9 cellular contexts compared by ENCODE assay signal in genomic region chr4:124710911-124711310, GRCh38. TPM values are rescaled to one million over a fixed set of nuclear protein-coding genes. Genes with fewer than 3 reads are reported as not detected.
DNase-seq lines count a peak whose midpoint lies in the region; ATAC-seq and TF ChIP-seq lines count a peak whose summit lies in the region.
"Had no signal": no experiment of that assay in that cellular context is flagged by ENCODE, and none has a peak within 500 bp of the region (broad histone marks: within the 10 kb centered on the region; RNA-seq: fewer than 3 reads in every experiment).

No MANE protein-coding gene starts in this region.

- peaks cover 51% of the 10 kb centered on the region for H4K20me1 ChIP-seq in SK-N-SH (ENCODE audit: insufficient read depth)

- POLR2A ChIA-PET in SK-N-SH (lab: Yijun Ruan, JAX), result no interaction called here

- ATAC-seq in SK-N-SH treated with all-trans-retinoic acid at 6 μM for 48 hours (no peak), upper lobe of right lung (no peak)

- no peak for TF ChIP-seq EP300 in SK-N-SH (IDR thresholded peaks at IDR 0.05; ENCODE audit: borderline replicate concordance in 1 of 2, low read depth in 1 of 2, low read length in 1 of 2)

- DNase-seq in SK-N-SH, result no peak
- peak; percentile 33 for DNase-seq in astrocyte of the hippocampus (ENCODE audit: low read depth, low spot score)
- DNase-seq in kidney tubule cell (ENCODE audit: low spot score), result peak; percentile 16
- no peak for DNase-seq in upper lobe of right lung
- no peak for DNase-seq in posterior cingulate gyrus
- DNase-seq in stimulated activated CD4-positive, alpha-beta T cell treated with anti-CD3 and anti-CD28 coated beads, Interleukin-4, amount 100 ng/mL, for 4 hours, result no peak
- DNase-seq in AG08396 (ENCODE audit: low spot score), result no peak
- DNase-seq: spleen had no signal

- H3K4me2 ChIP-seq in SK-N-SH, result peak overlapping the region; percentile 74

- no peak for TF ChIP-seq RAD21 in SK-N-SH (IDR thresholded peaks at IDR 0.05; ENCODE audit: low read length)

- H3K4me3 ChIP-seq in SK-N-SH (ENCODE audit: low read depth in 2 of 2, low read length in 1 of 2) (peak overlapping the region; percentile 86 to 88), upper lobe of right lung (peak overlapping the region; percentile 75)

- H3K36me3 ChIP-seq in SK-N-SH (replicated peaks in 1 of 2; ENCODE audit: control insufficient read depth in 1 of 2, insufficient read depth in 2 of 2, low read length in 1 of 2) (peaks cover 16 to 45% of the 10 kb centered on the region in 2 experiments), upper lobe of right lung (no peaks in the 10 kb centered on the region)
- H3K36me3 ChIP-seq: spleen had no signal

- WGBS in SK-N-SH (ENCODE audit: low lambda C conversion rate), result 23% methylated on average over 5 of the region's 5 CpGs

- H3F3A ChIP-seq in SK-N-SH (replicated peaks; ENCODE audit: insufficient read depth), result peaks cover 38% of the 10 kb centered on the region

- H3K27ac ChIP-seq in SK-N-SH (ENCODE audit: low read depth in 2 of 2, low read length in 1 of 2) (peak overlapping the region; percentile 98 to 100), upper lobe of right lung (peak overlapping the region; percentile 97)

- H3K9me3 ChIP-seq in SK-N-SH (no peaks in the 10 kb centered on the region), upper lobe of right lung (no peaks in the 10 kb centered on the region)
- H3K9me3 ChIP-seq: spleen had no signal

- peaks cover 62% of the 10 kb centered on the region for H3K79me2 ChIP-seq in SK-N-SH (ENCODE audit: insufficient read depth)

- intact Hi-C loops in upper lobe of right lung (cut with DNase I) (no loop called here), posterior cingulate gyrus (cut with DNase I) (no loop called here)

- CTCF ChIA-PET in SK-N-SH (lab: Yijun Ruan, JAX), result interaction anchor here (1.5 to 3.3 kb wide), 4 partner anchors 18 to 572 kb away, joined by 3 to 15 read pairs (median 8); no protein-coding TSS in a partner anchor

- H3K4me1 ChIP-seq in SK-N-SH (ENCODE audit: control insufficient read depth in 1 of 2, insufficient read depth in 2 of 2, low read depth in 1 of 2, low read length in 1 of 2), result peaks cover 19 to 21% of the 10 kb centered on the region in 2 experiments; a peak in 3 of 4 replicates
- peaks cover 12% of the 10 kb centered on the region for H3K4me1 ChIP-seq in upper lobe of right lung

- peak overlapping the region; percentile 87 for H3K9ac ChIP-seq in SK-N-SH

- no peaks in the 10 kb centered on the region for H3K9me2 ChIP-seq in SK-N-SH

- no peak for TF ChIP-seq CTCF in SK-N-SH (IDR thresholded peaks at IDR 0.05)
- no peak for TF ChIP-seq CTCF in upper lobe of right lung (IDR thresholded peaks at IDR 0.05)

- H2AFZ ChIP-seq in SK-N-SH (ENCODE audit: low read depth), result no peak overlapping the region

- H3K27me3 ChIP-seq in SK-N-SH (ENCODE audit: insufficient read depth) (no peaks in the 10 kb centered on the region), upper lobe of right lung (no peaks in the 10 kb centered on the region)

TF ChIP-seq in SK-N-SH, 30 proteins besides CTCF, POLR2A, EP300 and RAD21 (continues in another document):
- TF ChIP-seq MAX (IDR thresholded peaks at IDR 0.05; ENCODE audit: low read depth) (no peak), MEF2A (IDR thresholded peaks at IDR 0.05; ENCODE audit: borderline replicate concordance, low read depth) (no peak), POLR2AphosphoS5 (IDR thresholded peaks at IDR 0.05; ENCODE audit: low read depth, low read length) (no peak), MXI1 (IDR thresholded peaks at IDR 0.05; ENCODE audit: low read depth, low read length) (no peak), RXRA (IDR thresholded peaks at IDR 0.05; ENCODE audit: borderline replicate concordance, low read depth) (no peak), GABPA (IDR thresholded peaks at IDR 0.05; ENCODE audit: low read depth) (no peak), RCOR1 (IDR thresholded peaks at IDR 0.05; ENCODE audit: low read length) (no peak), NRF1 (IDR thresholded peaks at IDR 0.05; ENCODE audit: low read depth, low read length) (no peak), FOSL2 (IDR thresholded peaks at IDR 0.05; ENCODE audit: borderline replicate concordance, low read depth) (no peak), FOXJ3 (CRISPR knock-in tag; IDR thresholded peaks at IDR 0.05) (no peak), TAF1 (IDR thresholded peaks at IDR 0.05; ENCODE audit: borderline replicate concordance, low read depth, low read length) (no peak), CHD2 (IDR thresholded peaks at IDR 0.05; ENCODE audit: low read length, partially characterized antibody) (no peak), USF2 (IDR thresholded peaks at IDR 0.05; ENCODE audit: borderline replicate concordance, low read depth, low read length) (no peak)
- TF ChIP-seq, protein P1, sequence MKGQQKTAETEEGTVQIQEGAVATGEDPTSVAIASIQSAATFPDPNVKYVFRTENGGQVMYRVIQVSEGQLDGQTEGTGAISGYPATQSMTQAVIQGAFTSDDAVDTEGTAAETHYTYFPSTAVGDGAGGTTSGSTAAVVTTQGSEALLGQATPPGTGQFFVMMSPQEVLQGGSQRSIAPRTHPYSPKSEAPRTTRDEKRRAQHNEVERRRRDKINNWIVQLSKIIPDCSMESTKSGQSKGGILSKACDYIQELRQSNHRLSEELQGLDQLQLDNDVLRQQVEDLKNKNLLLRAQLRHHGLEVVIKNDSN (IDR thresholded peaks at IDR 0.05; ENCODE audit: borderline replicate concordance, low read depth), result no peak

TF ChIP-seq in SK-N-SH treated with all-trans-retinoic acid at 6 μM for 48 hours, 23 proteins besides CTCF, POLR2A, EP300 and RAD21 (continues in another document):
- TF ChIP-seq PATZ1 (CRISPR knock-in tag; IDR thresholded peaks at IDR 0.05; ENCODE audit: borderline replicate concordance) (no peak), GLIS3 (CRISPR knock-in tag; IDR thresholded peaks at IDR 0.05) (no peak), PPARA (CRISPR knock-in tag; IDR thresholded peaks at IDR 0.05; ENCODE audit: borderline replicate concordance) (no peak), ZNF70 (CRISPR knock-in tag; IDR thresholded peaks at IDR 0.05) (no peak), SNAI2 (CRISPR knock-in tag; IDR thresholded peaks at IDR 0.05) (no peak), ARNTL (CRISPR knock-in tag; IDR thresholded peaks at IDR 0.05; ENCODE audit: borderline replicate concordance, low read depth) (no peak), TOX (CRISPR knock-in tag; IDR thresholded peaks at IDR 0.05; ENCODE audit: borderline replicate concordance) (no peak), ZFP30 (CRISPR knock-in tag; IDR thresholded peaks at IDR 0.05) (no peak), CREB5 (CRISPR knock-in tag; IDR thresholded peaks at IDR 0.05; ENCODE audit: low read depth) (no peak), ZNF565 (CRISPR knock-in tag; conservative IDR thresholded peaks at IDR 0.05; ENCODE audit: low read depth) (no peak)
- TF ChIP-seq, protein P2, sequence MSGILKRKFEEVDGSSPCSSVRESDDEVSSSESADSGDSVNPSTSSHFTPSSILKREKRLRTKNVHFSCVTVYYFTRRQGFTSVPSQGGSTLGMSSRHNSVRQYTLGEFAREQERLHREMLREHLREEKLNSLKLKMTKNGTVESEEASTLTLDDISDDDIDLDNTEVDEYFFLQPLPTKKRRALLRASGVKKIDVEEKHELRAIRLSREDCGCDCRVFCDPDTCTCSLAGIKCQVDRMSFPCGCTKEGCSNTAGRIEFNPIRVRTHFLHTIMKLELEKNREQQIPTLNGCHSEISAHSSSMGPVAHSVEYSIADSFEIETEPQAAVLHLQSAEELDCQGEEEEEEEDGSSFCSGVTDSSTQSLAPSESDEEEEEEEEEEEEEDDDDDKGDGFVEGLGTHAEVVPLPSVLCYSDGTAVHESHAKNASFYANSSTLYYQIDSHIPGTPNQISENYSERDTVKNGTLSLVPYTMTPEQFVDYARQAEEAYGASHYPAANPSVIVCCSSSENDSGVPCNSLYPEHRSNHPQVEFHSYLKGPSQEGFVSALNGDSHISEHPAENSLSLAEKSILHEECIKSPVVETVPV (CRISPR knock-in tag; IDR thresholded peaks at IDR 0.05), result no peak

RNA-seq across cellular contexts. Expression of gene ANKRD50, which starts 1.6 kb away (rescaled TPM):
- 13.5 and 18.3 TPM in 2 replicates for polyA plus RNA-seq in SK-N-SH (2012; rRNA removed)
- polyA plus RNA-seq in SK-N-SH (2012; cell fraction: cytosol; rRNA removed), result 16.6 and 17.1 TPM in 2 replicates
- 10.8 and 27.7 TPM in 2 replicates for polyA plus RNA-seq in SK-N-SH (2012; cell fraction: nucleus; rRNA removed)
- 25.9 TPM for total RNA-seq in upper lobe of right lung

Comparison
In these comparisons a context has a peak if more than half of its experiments do, and no peak if none do; other contexts are left out.
1. DNase-seq: peak in astrocyte of the hippocampus (single experiment) and kidney tubule cell (single experiment); none in SK-N-SH (single experiment), upper lobe of right lung (single experiment), posterior cingulate gyrus (0 of 10), stimulated activated CD4-positive, alpha-beta T cell treated with anti-CD3 and anti-CD28 coated beads, Interleukin-4, amount 100 ng/mL, for 4 hours (0 of 2) and AG08396 (single experiment).